In the genomic region with DNA sequence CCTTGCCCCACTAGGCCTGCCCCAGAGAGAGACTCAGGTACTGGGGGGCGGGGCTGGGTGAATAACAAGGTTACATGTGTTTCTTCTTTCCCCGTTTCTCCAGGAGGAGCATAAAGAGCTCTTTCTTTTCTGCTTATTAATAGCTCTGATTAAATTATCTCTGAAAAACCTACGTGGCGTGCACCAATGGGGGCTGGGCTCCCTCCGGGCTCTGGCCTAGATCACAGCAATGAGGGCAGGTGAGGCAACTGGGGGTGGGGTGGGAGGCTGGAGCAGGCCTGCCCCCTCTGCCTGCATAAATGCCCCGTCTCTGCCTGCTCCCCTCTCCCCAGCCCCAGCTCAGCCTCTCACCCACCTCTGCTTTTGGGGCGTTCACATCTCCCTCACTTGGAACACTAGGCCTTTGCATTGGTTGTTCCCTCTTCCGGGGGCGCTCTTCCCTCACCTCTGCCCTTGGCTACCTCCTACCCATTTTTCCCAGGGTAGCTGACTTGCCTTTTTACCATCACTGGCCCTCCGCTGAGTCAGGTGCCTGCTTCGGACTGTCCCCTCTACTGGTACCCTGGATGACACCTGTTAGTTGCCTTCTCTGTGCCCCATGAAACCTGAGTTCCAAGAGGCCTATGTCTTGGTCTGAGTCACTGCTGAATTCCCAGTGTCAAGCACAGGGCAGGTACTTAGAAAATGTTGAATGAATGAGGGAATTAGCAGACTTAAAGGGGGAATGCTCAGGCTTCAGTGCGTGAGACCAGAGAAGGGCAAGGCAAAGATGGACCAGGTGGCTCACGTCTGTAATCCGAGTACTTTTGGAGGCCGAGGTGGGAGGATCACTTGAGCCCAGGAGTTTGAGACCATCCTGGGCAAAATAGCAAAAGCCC, we compare ENCODE assay signal across 15 cellular contexts.
"Had no signal": no experiment of that assay in that cellular context is flagged by ENCODE, and none has a peak within 500 bp of the region (broad histone marks: within the 10 kb centered on the region; RNA-seq: fewer than 3 reads in every experiment).

No MANE protein-coding gene starts in this region.

- H3K4me1 ChIP-seq: uterus had no signal

- H3K4me1 Mint-ChIP-seq: activated naive CD8-positive, alpha-beta T cell treated with anti-CD3 and anti-CD28 coated beads for 36 hours had no signal

- DNase-seq: activated CD4-positive, alpha-beta T cell treated with anti-CD3 and anti-CD28 coated beads, Interleukin-2, amount 50 U/mL, for 48 hours; activated CD4-positive, CD25-positive, alpha-beta regulatory T cell treated with anti-CD3 and anti-CD28 coated beads, Interleukin-2, amount 50 U/mL, for 72 hours; activated gamma-delta T cell; activated naive CD8-positive, alpha-beta T cell treated with anti-CD3 and anti-CD28 coated beads for 36 hours; activated T-cell treated with anti-CD3 and anti-CD28 coated beads, Interleukin-2, amount 50 U/mL, for 48 hours; dorsolateral prefrontal cortex; left colon; mucosa of descending colon; ovary; stimulated activated CD4-positive, alpha-beta T cell treated with anti-CD3 and anti-CD28 coated beads, Interleukin-4, amount 100 ng/mL, for 4 hours; T-helper 2 cell; tibial artery; uterus had no signal

- H3K27ac ChIP-seq: ovary, tibial artery, uterus had no signal

- H3K9me3 Mint-ChIP-seq: activated naive CD8-positive, alpha-beta T cell treated with anti-CD3 and anti-CD28 coated beads for 36 hours; natural killer cell treated with Interleukin-12 subunit alpha and Interleukin-12 subunit beta and Interleukin-15 and Interleukin-18, amount 100 ng/mL, for 72 hours had no signal

- H3K36me3 ChIP-seq: ovary, tibial artery, uterus had no signal

- H3K9me3 ChIP-seq: mucosa of descending colon, ovary, tibial artery, uterus had no signal

- H3K4me3 Mint-ChIP-seq: activated naive CD8-positive, alpha-beta T cell treated with anti-CD3 and anti-CD28 coated beads for 36 hours; natural killer cell treated with Interleukin-12 subunit alpha and Interleukin-12 subunit beta and Interleukin-15 and Interleukin-18, amount 100 ng/mL, for 72 hours had no signal

- H3K27me3 ChIP-seq: ovary had no signal

- H3K4me3 ChIP-seq: dorsolateral prefrontal cortex, mucosa of descending colon, ovary, tibial artery, uterus had no signal

- H3K36me3 Mint-ChIP-seq: activated naive CD8-positive, alpha-beta T cell treated with anti-CD3 and anti-CD28 coated beads for 36 hours; natural killer cell treated with Interleukin-12 subunit alpha and Interleukin-12 subunit beta and Interleukin-15 and Interleukin-18, amount 100 ng/mL, for 72 hours had no signal

- ATAC-seq: esophagus mucosa; left colon; mucosa of descending colon; natural killer cell treated with Interleukin-12 subunit alpha and Interleukin-12 subunit beta and Interleukin-15 and Interleukin-18, amount 100 ng/mL, for 72 hours had no signal

- H3K27ac Mint-ChIP-seq: activated naive CD8-positive, alpha-beta T cell treated with anti-CD3 and anti-CD28 coated beads for 36 hours had no signal
